ENCODE assay signal across 1 cellular context in the genomic region with DNA sequence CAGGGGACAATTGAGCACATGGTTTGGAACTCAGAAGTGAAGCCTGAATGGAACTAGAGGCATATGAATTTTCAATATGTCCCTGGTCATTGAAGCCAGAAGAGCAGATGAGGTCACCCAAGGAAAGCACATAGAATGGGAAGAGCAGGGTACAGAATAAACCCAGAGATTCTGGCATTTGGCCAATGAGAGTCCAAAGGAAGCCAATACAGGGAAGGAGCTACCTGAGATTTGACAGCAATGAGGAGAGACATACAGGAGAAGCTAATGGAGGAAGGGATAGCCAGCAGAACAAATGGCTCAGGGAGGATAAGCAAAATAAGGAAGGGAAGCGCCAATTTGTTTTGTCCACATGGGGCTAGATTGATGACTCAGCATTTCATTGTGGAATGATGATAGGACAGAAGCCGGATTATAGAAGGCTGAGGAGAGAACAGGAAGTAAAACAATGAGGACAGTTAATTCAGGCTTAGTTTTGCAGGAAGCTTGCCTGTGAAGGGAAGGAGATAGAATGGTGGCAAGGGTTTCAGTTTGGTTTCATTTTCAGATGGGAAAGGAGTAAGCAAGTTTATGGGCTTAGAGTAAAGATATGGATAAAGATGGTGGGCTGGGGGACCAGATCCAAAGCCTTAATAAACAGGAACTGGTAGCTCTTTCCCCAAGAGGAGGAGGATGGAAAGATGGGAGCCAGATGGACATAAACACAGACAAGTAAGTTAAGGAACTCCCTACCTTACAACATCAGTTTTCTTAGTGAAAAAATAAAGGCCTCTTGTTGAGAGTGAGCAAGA.
TF ChIP-seq lines count a peak whose summit lies in the region.

No MANE protein-coding gene starts in this region.

TF ChIP-seq in H1, 55 proteins besides CTCF, POLR2A, EP300 and RAD21:
- TF ChIP-seq HDAC2 (IDR thresholded peaks at IDR 0.05; ENCODE audit: borderline replicate concordance in 1 of 2, low read depth in 2 of 2, low read length in 2 of 2), result no peak
- peak; percentile 97 for TF ChIP-seq BACH1 (IDR thresholded peaks at IDR 0.05; ENCODE audit: low read length)
- peak; percentile 98 for TF ChIP-seq MAFK (IDR thresholded peaks at IDR 0.05; ENCODE audit: low read depth, low read length)
- TF ChIP-seq RXRA (IDR thresholded peaks at IDR 0.05; ENCODE audit: insufficient read depth, low read depth, low read length), result no peak
